Comparison of ENCODE assay signal across 10 cellular contexts in the genomic region with DNA sequence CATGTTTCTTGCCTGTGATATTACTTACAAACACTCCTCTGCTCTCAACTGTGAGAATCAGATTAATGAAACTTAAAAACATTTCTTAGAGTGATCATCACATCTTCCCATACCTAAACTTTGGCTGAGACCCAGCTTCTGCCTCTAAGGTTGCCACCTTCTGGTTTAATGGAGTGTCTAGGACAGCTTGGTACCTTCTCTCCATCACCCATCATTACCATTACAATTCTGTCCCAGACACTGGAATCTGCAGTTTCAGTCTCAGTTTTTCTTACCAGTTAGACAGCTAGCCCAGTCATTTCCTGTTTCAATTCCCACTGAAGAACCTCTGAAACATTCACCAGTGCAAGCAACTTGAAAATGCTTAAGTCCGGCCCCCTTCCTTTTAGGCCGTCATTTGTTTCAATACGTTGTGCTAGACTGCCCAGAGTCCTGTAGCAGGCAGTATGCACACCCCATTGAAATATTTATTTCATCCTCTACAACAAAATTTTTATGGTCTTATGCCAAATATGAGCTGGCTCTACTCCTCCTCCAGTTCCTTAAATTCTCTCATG.
A peak's percentile ranks its signal among the peaks of the same experiment; 100 is the strongest.
DNase-seq lines count a peak whose midpoint lies in the region; ATAC-seq, FAIRE-seq and TF ChIP-seq lines count a peak whose summit lies in the region.
"Had no signal": no experiment of that assay in that cellular context is flagged by ENCODE, and none has a peak within 500 bp of the region (broad histone marks: within the 10 kb centered on the region; RNA-seq: fewer than 3 reads in every experiment).

No MANE protein-coding gene starts in this region.

- no peak for ATAC-seq in activated naive CD4-positive, alpha-beta T cell treated with anti-CD3 and anti-CD28 coated beads, Interleukin-2, amount 50 U/mL, for 72 hours

- H3K4me1 ChIP-seq in keratinocyte (ENCODE audit: control insufficient read depth, extremely low read depth, insufficient read depth, low read length) (no peaks in the 10 kb centered on the region), prostate gland (replicated peaks) (no peaks in the 10 kb centered on the region)

- H2AFZ ChIP-seq in keratinocyte (ENCODE audit: control insufficient read depth, low read length), result no peak overlapping the region

- no peak overlapping the region for H3K27ac Mint-ChIP-seq in activated naive CD4-positive, alpha-beta T cell treated with anti-CD3 and anti-CD28 coated beads, Interleukin-2, amount 50 U/mL, for 72 hours
- H3K27ac Mint-ChIP-seq: activated CD4-positive, alpha-beta memory T cell treated with anti-CD3 and anti-CD28 coated beads for 36 hours had no signal

- DNase-seq in A172 (ENCODE audit: low spot score) (peak; percentile 32), HT1080 (ENCODE audit: low read depth) (peak; percentile 81), amniotic epithelial cell (ENCODE audit: low read depth) (peak; percentile 66), keratinocyte (ENCODE audit: low read depth, low spot score) (no peak), prostate gland (ENCODE audit: low spot score) (no peak), cortex of kidney (lab: John Stamatoyannopoulos, UW) (no peak), SW480 (ENCODE audit: low spot score) (no peak)
- DNase-seq in activated naive CD4-positive, alpha-beta T cell treated with anti-CD3 and anti-CD28 coated beads, Interleukin-2, amount 50 U/mL, for 72 hours (ENCODE audit: low spot score in 2 of 2), result no peak
- DNase-seq: activated CD4-positive, alpha-beta memory T cell treated with anti-CD3 and anti-CD28 coated beads for 36 hours; Karpas-422 had no signal

- dilution Hi-C loops in keratinocyte (cut with MboI; ENCODE audit: extremely low pct_ligation_motif_present, low sequenced_read_pairs), result no loop called here

- peak; percentile 20 for FAIRE-seq in keratinocyte (lab: Jason Lieb, UNC)

- H3K27ac ChIP-seq in keratinocyte (ENCODE audit: control insufficient read depth, insufficient read depth, low read length), result no peak overlapping the region
- H3K27ac ChIP-seq in prostate gland, result no peak overlapping the region

- no peaks in the 10 kb centered on the region for H3K36me3 ChIP-seq in keratinocyte (ENCODE audit: control insufficient read depth in 2 of 2, extremely low read depth in 1 of 2, insufficient read depth in 2 of 2, low read length in 2 of 2)
- H3K36me3 ChIP-seq in prostate gland, result no peaks in the 10 kb centered on the region

- H3K27me3 ChIP-seq in keratinocyte (ENCODE audit: control insufficient read depth, extremely low read depth, insufficient read depth, low read length), result no peaks in the 10 kb centered on the region
- H3K27me3 ChIP-seq in prostate gland (replicated peaks; ENCODE audit: insufficient read depth), result no peaks in the 10 kb centered on the region

- TF ChIP-seq POLR2A in prostate gland (IDR thresholded peaks at IDR 0.05), result no peak

- H4K20me1 ChIP-seq in keratinocyte (ENCODE audit: control insufficient read depth, extremely low read depth, insufficient read depth, low read length), result no peaks in the 10 kb centered on the region

- H3K4me2 ChIP-seq in keratinocyte (ENCODE audit: control insufficient read depth, extremely low read depth, insufficient read depth, low read depth, low read length), result no peak overlapping the region

- intact Hi-C loops in prostate gland (cut with DNase I), result no loop called here

- TF ChIP-seq CTCF in keratinocyte (optimal IDR thresholded peaks at IDR 0.05 in 1 of 3, IDR thresholded peaks at IDR 0.05 in 1 of 3, conservative IDR thresholded peaks at IDR 0.05 in 1 of 3; ENCODE audit: extremely low read depth in 1 of 3, insufficient read depth in 2 of 3, low read length in 3 of 3) (peak in 1 of 3 experiments; percentile 9), prostate gland (IDR thresholded peaks at IDR 0.05) (no peak)

- no peaks in the 10 kb centered on the region for H3K9me3 Mint-ChIP-seq in activated naive CD4-positive, alpha-beta T cell treated with anti-CD3 and anti-CD28 coated beads, Interleukin-2, amount 50 U/mL, for 72 hours
- H3K9me3 Mint-ChIP-seq: activated CD4-positive, alpha-beta memory T cell treated with anti-CD3 and anti-CD28 coated beads for 36 hours had no signal

- H3K36me3 Mint-ChIP-seq in activated naive CD4-positive, alpha-beta T cell treated with anti-CD3 and anti-CD28 coated beads, Interleukin-2, amount 50 U/mL, for 72 hours, result peaks cover 0 to 5% of the 10 kb centered on the region in 2 donors

- H3K9ac ChIP-seq in keratinocyte (ENCODE audit: control insufficient read depth, extremely low read depth, insufficient read depth, low read length), result no peak overlapping the region

- H3K4me3 ChIP-seq in keratinocyte (ENCODE audit: control insufficient read depth in 2 of 3, extremely low read depth in 1 of 3, insufficient read depth in 2 of 3, low read depth in 1 of 3, low read length in 3 of 3), result no peak overlapping the region
- no peak overlapping the region for H3K4me3 ChIP-seq in prostate gland

- H3K9me1 ChIP-seq in keratinocyte (ENCODE audit: control insufficient read depth, extremely low read depth, insufficient read depth, low read length), result no peaks in the 10 kb centered on the region

- WGBS in prostate gland, result 89% methylated on average over 3 of the region's 3 CpGs

- H3K9me3 ChIP-seq in keratinocyte (ENCODE audit: control insufficient read depth, low read depth, low read length) (no peaks in the 10 kb centered on the region), prostate gland (no peaks in the 10 kb centered on the region)

- no peaks in the 10 kb centered on the region for H3K79me2 ChIP-seq in keratinocyte (ENCODE audit: control insufficient read depth, insufficient read depth, low read length)

Comparison
In these comparisons a context has a peak if more than half of its experiments do, and no peak if none do; other contexts are left out.
1. DNase-seq: peak in A172 (single experiment), HT1080 (single experiment) and amniotic epithelial cell (single experiment); none in keratinocyte (single experiment), prostate gland (single experiment), activated naive CD4-positive, alpha-beta T cell treated with anti-CD3 and anti-CD28 coated beads, Interleukin-2, amount 50 U/mL, for 72 hours (0 of 2), cortex of kidney (single experiment) and SW480 (single experiment).